In genomic region chr7:68070992-68071391, GRCh38 we compare ENCODE assay signal across 28 cellular contexts.
"Had no signal": no experiment of that assay in that cellular context is flagged by ENCODE, and none has a peak within 500 bp of the region (broad histone marks: within the 10 kb centered on the region; RNA-seq: fewer than 3 reads in every experiment).

No MANE protein-coding gene starts in this region.

- H3K4me3 ChIP-seq: colonic mucosa, esophagus squamous epithelium, gastrocnemius medialis, heart right ventricle, left lung, lower lobe of right lung, mucosa of descending colon had no signal

- H3K27me3 ChIP-seq: colonic mucosa, gastrocnemius medialis, left lung had no signal

- FAIRE-seq: endometrium, kidney had no signal

- DNase-seq: colonic mucosa; cortex of kidney; effector CD8-positive, alpha-beta T cell; effector memory CD8-positive, alpha-beta T cell; endodermal cell; erythroblast; esophagus squamous epithelium; foreskin fibroblast; foreskin melanocyte; gastrocnemius medialis; glutamatergic neuron; head of caudate nucleus; heart right ventricle; hippocampal formation; islet precursor cell; kidney; kidney glomerular epithelial cell; left colon; left lung; left ventricle myocardium superior; lower lobe of right lung; mesenchymal stem cell; mucosa of descending colon; naive B cell; naive thymus-derived CD8-positive, alpha-beta T cell had no signal

- H3K4me1 ChIP-seq: colonic mucosa, esophagus squamous epithelium, gastrocnemius medialis, heart right ventricle, left lung, lower lobe of right lung had no signal

- H3K9me3 ChIP-seq: colonic mucosa, esophagus squamous epithelium, gastrocnemius medialis, lower lobe of right lung had no signal

- ATAC-seq: effector memory CD8-positive, alpha-beta T cell; esophagus mucosa; gastrocnemius medialis; heart right ventricle; left colon; left lung; left ventricle myocardium superior; lower lobe of right lung; mucosa of descending colon; naive thymus-derived CD8-positive, alpha-beta T cell had no signal

- H3K36me3 ChIP-seq: colonic mucosa, esophagus squamous epithelium, gastrocnemius medialis, heart right ventricle, left lung, lower lobe of right lung had no signal

- H3K27ac ChIP-seq: colonic mucosa, epithelial cell of prostate, esophagus squamous epithelium, gastrocnemius medialis, heart right ventricle, left lung, lower lobe of right lung had no signal
